In the genomic region with DNA sequence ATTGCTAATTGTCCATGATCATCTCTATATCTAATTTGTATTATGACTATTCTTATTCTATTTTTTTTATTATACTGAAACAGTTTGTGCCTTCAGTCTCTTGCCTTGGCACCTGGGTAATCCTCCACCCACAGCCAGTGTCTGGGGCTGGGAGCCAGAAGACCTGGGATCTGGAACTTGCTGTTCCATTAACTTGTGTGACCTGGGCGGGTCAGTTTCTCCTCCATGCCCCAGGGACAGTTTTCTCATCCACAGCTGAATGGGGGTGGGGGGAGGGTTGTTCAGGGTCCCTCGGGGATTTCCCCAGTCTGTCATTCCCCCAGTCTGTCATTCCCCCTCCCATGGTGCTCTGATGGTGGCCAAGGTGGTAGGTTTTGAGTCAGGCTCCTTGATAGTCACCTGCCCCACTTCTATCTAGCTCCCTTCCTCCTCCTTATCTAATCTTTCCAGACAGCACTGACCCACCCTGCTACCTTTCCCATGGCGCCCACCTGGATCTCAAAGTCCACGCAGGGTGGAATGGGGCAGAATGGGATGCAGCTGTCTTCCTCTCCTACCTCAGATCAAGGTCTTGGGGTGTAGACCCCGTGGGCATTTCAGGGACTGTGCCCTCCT, we compare ENCODE assay signal across 11 cellular contexts. TPM values are rescaled to one million over a fixed set of nuclear protein-coding genes. Genes with fewer than 3 reads are reported as not detected.
DNase-seq lines count a peak whose midpoint lies in the region; ATAC-seq and TF ChIP-seq lines count a peak whose summit lies in the region.
"Had no signal": no experiment of that assay in that cellular context is flagged by ENCODE, and none has a peak within 500 bp of the region (broad histone marks: within the 10 kb centered on the region; RNA-seq: fewer than 3 reads in every experiment).

No MANE protein-coding gene starts in this region.

- H3K4me1 Mint-ChIP-seq in CD8-positive, alpha-beta T cell (ENCODE audit: low read depth): peaks cover 63% of the 10 kb centered on the region

- no peaks in the 10 kb centered on the region for H3K36me3 ChIP-seq in CD8-positive, alpha-beta T cell (ENCODE audit: insufficient read depth, low read length)
- H3K36me3 ChIP-seq in hepatocyte (replicated peaks; ENCODE audit: insufficient read depth, low read depth) (no peaks in the 10 kb centered on the region), spleen (peaks cover 0 to 22% (median 0%) of the 10 kb centered on the region in 6 donors)

- H3K36me3 Mint-ChIP-seq in CD8-positive, alpha-beta T cell: peaks cover 22% of the 10 kb centered on the region

- DNase-seq in CD8-positive, alpha-beta T cell: no peak
- no peak for DNase-seq in RWPE1 (ENCODE audit: low spot score)
- DNase-seq in hepatocyte (ENCODE audit: low spot score): peak; percentile 30
- DNase-seq in spleen: no peak
- DNase-seq in NAMALWA (ENCODE audit: low spot score): no peak
- DNase-seq in HPDE6-E6E7 (ENCODE audit: extremely low spot score): no peak
- DNase-seq: cerebellar nuclear complex, NCI-H510A had no signal

- H3K9me2 ChIP-seq in hepatocyte (replicated peaks; ENCODE audit: insufficient read depth): no peaks in the 10 kb centered on the region

- peaks cover 27% of the 10 kb centered on the region for H3K4me1 ChIP-seq in CD8-positive, alpha-beta T cell (ENCODE audit: insufficient read depth, low read length)
- H3K4me1 ChIP-seq in hepatocyte (ENCODE audit: insufficient read depth) (peaks cover 45% of the 10 kb centered on the region), spleen (peaks cover 28 to 85% (median 45%) of the 10 kb centered on the region in 6 donors)

- no peak for TF ChIP-seq POLR2A in spleen (IDR thresholded peaks at IDR 0.05)

- peak overlapping the region; percentile 88 for H3K4me2 ChIP-seq in hepatocyte

- POLR2A ChIA-PET in CD8-positive, alpha-beta T cell (lab: Charles Lee): interaction anchor here (1.6 kb wide), 1 partner anchor 11 kb away, joined by 5 read pairs; the partner anchor contains the start of gene ITPR3
- POLR2A ChIA-PET in RWPE1 (lab: Yijun Ruan, JAX; ENCODE audit: low non-redundant PET): no interaction called here

- TF ChIP-seq CTCF in CD8-positive, alpha-beta T cell (IDR thresholded peaks at IDR 0.05): no peak
- no peak for TF ChIP-seq CTCF in RWPE1 (conservative IDR thresholded peaks at IDR 0.05; ENCODE audit: low read depth)
- TF ChIP-seq CTCF in hepatocyte (IDR thresholded peaks at IDR 0.05; ENCODE audit: poor library complexity): no peak
- TF ChIP-seq CTCF in spleen (IDR thresholded peaks at IDR 0.05 in 8 of 11, conservative IDR thresholded peaks at IDR 0.05 in 3 of 11): no peak

- no peaks in the 10 kb centered on the region for H3K27me3 ChIP-seq in CD8-positive, alpha-beta T cell (ENCODE audit: insufficient read depth, low read length)
- H3K27me3 ChIP-seq in hepatocyte (peaks cover 7% of the 10 kb centered on the region), spleen (replicated peaks in 1 of 7) (peaks cover 0 to 6% (median 0%) of the 10 kb centered on the region in 7 donors)

- ATAC-seq in CD8-positive, alpha-beta T cell: no peak
- no peak for ATAC-seq in esophagus mucosa
- ATAC-seq in GM18861 (IDR thresholded peaks at IDR 0.05; ENCODE audit: unreplicated experiment): no peak

- peaks cover 2% of the 10 kb centered on the region for H4K20me1 ChIP-seq in hepatocyte (ENCODE audit: insufficient read depth, poor library complexity, severe bottlenecking)

- H3K4me3 Mint-ChIP-seq in CD8-positive, alpha-beta T cell: peak overlapping the region; percentile 85

- no peak overlapping the region for H2AFZ ChIP-seq in hepatocyte

- intact Hi-C loops in CD8-positive, alpha-beta T cell (cut with DNase I, micrococcal nuclease): loop anchor here (1.0 to 10.0 kb wide), 4 partner anchors 39 to 65 kb away; no protein-coding TSS in a partner anchor
- intact Hi-C loops in spleen (cut with DNase I; ENCODE audit: low total_unique reads): no loop called here

- H3K9me3 Mint-ChIP-seq in CD8-positive, alpha-beta T cell: no peaks in the 10 kb centered on the region

- H3K27me3 Mint-ChIP-seq in CD8-positive, alpha-beta T cell (ENCODE audit: low read depth): no peaks in the 10 kb centered on the region

- 58% methylated on average over 4 of the region's 5 CpGs for WGBS in hepatocyte (ENCODE audit: low lambda C conversion rate, missing lambda C conversion rate)
- WGBS in spleen, 5 donors: 69 to 85% (median 72%) methylated on average over 5 of the region's 5 CpGs

- H3K79me2 ChIP-seq in hepatocyte: peaks cover 34% of the 10 kb centered on the region

- no peak overlapping the region for H3K27ac ChIP-seq in CD8-positive, alpha-beta T cell (ENCODE audit: low read depth, low read length)
- H3K27ac ChIP-seq in RWPE1: peak overlapping the region; percentile 88
- peak overlapping the region; percentile 91 for H3K27ac ChIP-seq in hepatocyte
- H3K27ac ChIP-seq in spleen: peak overlapping the region in 5 of 8 donors; percentile 63 to 79 (median 69)
- H3K27ac ChIP-seq: HL-60 had no signal

- H3K4me3 ChIP-seq in CD8-positive, alpha-beta T cell (ENCODE audit: low read depth, low read length): no peak overlapping the region
- H3K4me3 ChIP-seq in hepatocyte: no peak overlapping the region
- peak overlapping the region in 1 of 8 donors; percentile 72 for H3K4me3 ChIP-seq in spleen

- H3K27ac Mint-ChIP-seq in CD8-positive, alpha-beta T cell: no peak overlapping the region

- CTCF ChIA-PET in CD8-positive, alpha-beta T cell (lab: Charles Lee): interaction anchor here (0.6 to 4.0 kb wide), 10 partner anchors 10 to 354 kb away, joined by 3 to 32 read pairs (median 4); partner anchors contain the start of gene UQCC2
- CTCF ChIA-PET in RWPE1 (lab: Yijun Ruan, JAX): interaction anchor here (0.6 to 2.2 kb wide), 5 partner anchors 10 to 45 kb away, joined by 3 to 17 read pairs (median 3); partner anchors contain the start of gene ITPR3

- H3K9me3 ChIP-seq in CD8-positive, alpha-beta T cell (ENCODE audit: low read length): no peaks in the 10 kb centered on the region
- H3K9me3 ChIP-seq in hepatocyte (ENCODE audit: low read depth) (no peaks in the 10 kb centered on the region), spleen (no peaks in the 10 kb centered on the region)

RNA-seq across cellular contexts. Expression of gene ITPR3, which starts 11.0 kb away (rescaled TPM):
- 10 to 100 TPM; 39.5 to 40.1 TPM for total RNA-seq in CD8-positive, alpha-beta T cell
- total RNA-seq in hepatocyte (27.3 and 39.6 TPM in 2 replicates), spleen (10 to 100 TPM; 42.1 to 95.6 (median 68.1) TPM), esophagus mucosa (23.7 TPM)
- polyA plus RNA-seq in hepatocyte (14.8 and 16.5 TPM in 2 replicates), spleen (10 to 100 TPM in 2 of 3 donors, 1 to 10 TPM in 1; 9.9 to 37.9 (median 20.0) TPM)

RNA-seq across cellular contexts. Expression of gene BAK1, which starts 52.0 kb away (rescaled TPM):
- 10 to 100 TPM; 44.8 to 46.5 TPM for total RNA-seq in CD8-positive, alpha-beta T cell
- total RNA-seq in hepatocyte: 18.6 and 24.0 TPM in 2 replicates
- 23.6 and 33.1 TPM in 2 replicates for polyA plus RNA-seq in hepatocyte
- 10 to 100 TPM; 22.6 to 34.4 (median 28.3) TPM for total RNA-seq in spleen
- polyA plus RNA-seq in spleen: 10 to 100 TPM; 14.9 to 32.2 (median 20.6) TPM
- 33.5 TPM for total RNA-seq in esophagus mucosa
